Comparison of ENCODE assay signal across 17 cellular contexts in genomic region chr21:28704746-28705145, GRCh38.
A peak's percentile ranks its signal among the peaks of the same experiment; 100 is the strongest.
DNase-seq lines count a peak whose midpoint lies in the region; ATAC-seq and TF ChIP-seq lines count a peak whose summit lies in the region.
"Had no signal": no experiment of that assay in that cellular context is flagged by ENCODE, and none has a peak within 500 bp of the region (broad histone marks: within the 10 kb centered on the region; RNA-seq: fewer than 3 reads in every experiment).

No MANE protein-coding gene starts in this region.

- H3K27me3 ChIP-seq in ascending aorta (no peaks in the 10 kb centered on the region), cardiac muscle cell (no peaks in the 10 kb centered on the region), BE2C (no peaks in the 10 kb centered on the region)
- H3K27me3 ChIP-seq: body of pancreas had no signal

- H3K4me1 ChIP-seq in ascending aorta (peaks cover 0 to 5% of the 10 kb centered on the region in 2 donors), cardiac muscle cell (ENCODE audit: low read depth) (peaks cover 7% of the 10 kb centered on the region), BE2C (no peaks in the 10 kb centered on the region)
- H3K4me1 ChIP-seq: body of pancreas, HAP-1 had no signal

- H3K36me3 ChIP-seq in ascending aorta (no peaks in the 10 kb centered on the region), cardiac muscle cell (no peaks in the 10 kb centered on the region), BE2C (no peaks in the 10 kb centered on the region)
- H3K36me3 ChIP-seq: HAP-1 had no signal

- intact Hi-C loops in ascending aorta (cut with DNase I), result no loop called here

- H3K9me3 ChIP-seq in ascending aorta, result no peaks in the 10 kb centered on the region
- H3K9me3 ChIP-seq in cardiac muscle cell (ENCODE audit: low read depth), result no peaks in the 10 kb centered on the region
- peaks cover 6% of the 10 kb centered on the region; the same call in 1 of the 2 replicates for H3K9me3 ChIP-seq in BE2C
- H3K9me3 ChIP-seq: body of pancreas, HAP-1 had no signal

- H3K4me3 ChIP-seq in ascending aorta (no peak overlapping the region), cardiac muscle cell (no peak overlapping the region), BE2C (ENCODE audit: low read depth, low read length) (no peak overlapping the region)
- H3K4me3 ChIP-seq: body of pancreas, HAP-1, smooth muscle cell had no signal

- DNase-seq in NCI-H1694 (lab: John Stamatoyannopoulos, UW) (peak; percentile 20), ascending aorta (ENCODE audit: low spot score in 2 of 2) (peak in 1 of 2 donors; percentile 65), cardiac muscle cell (ENCODE audit: low read depth in 1 of 2, low spot score in 1 of 2) (peak; percentile 24 to 65), renal cortical epithelial cell (ENCODE audit: low read depth) (peak; percentile 40), OCI-M1 (lab: John Stamatoyannopoulos, UW) (no peak), BE2C (no peak)
- DNase-seq: activated effector memory CD4-positive, alpha-beta T cell treated with anti-CD3 and anti-CD28 coated beads, Interleukin-2, amount 50 U/mL, for 16 hours; body of pancreas; effector CD4-positive, alpha-beta T cell; islet precursor cell; stimulated activated naive CD8-positive, alpha-beta T cell treated with anti-CD3 and anti-CD28 coated beads, Interleukin-15, amount 100 ng/mL, for 72 hours; T-helper 1 cell had no signal

- peak overlapping the region; percentile 2 to 3 for H3K27ac ChIP-seq in ascending aorta
- H3K27ac ChIP-seq in cardiac muscle cell, result no peak overlapping the region
- H3K27ac ChIP-seq: body of pancreas had no signal

- TF ChIP-seq CTCF in ascending aorta (IDR thresholded peaks at IDR 0.05) (no peak), cardiac muscle cell (IDR thresholded peaks at IDR 0.05; ENCODE audit: low read depth, low read length) (no peak), BE2C (IDR thresholded peaks at IDR 0.05; ENCODE audit: low read depth, low read length) (no peak)

- ATAC-seq in GM19452 (IDR thresholded peaks at IDR 0.05; ENCODE audit: unreplicated experiment) (no peak), GM18520 (IDR thresholded peaks at IDR 0.05; ENCODE audit: unreplicated experiment) (no peak)
- ATAC-seq: body of pancreas; stimulated activated naive CD8-positive, alpha-beta T cell treated with anti-CD3 and anti-CD28 coated beads, Interleukin-15, amount 100 ng/mL, for 72 hours; WTC11 had no signal

Comparison
In these comparisons a context has a peak if more than half of its experiments do, and no peak if none do; other contexts are left out.
1. DNase-seq: peak in NCI-H1694 (single experiment), cardiac muscle cell (2 of 2) and renal cortical epithelial cell (single experiment); none in OCI-M1 (single experiment) and BE2C (single experiment).